In genomic region chr3:8760091-8760490, GRCh38 we compare ENCODE assay signal across 32 cellular contexts. TPM values are rescaled to one million over a fixed set of nuclear protein-coding genes. Genes with fewer than 3 reads are reported as not detected.
"Had no signal": no experiment of that assay in that cellular context is flagged by ENCODE, and none has a peak within 500 bp of the region (broad histone marks: within the 10 kb centered on the region; RNA-seq: fewer than 3 reads in every experiment).

No MANE protein-coding gene starts in this region.

- ATAC-seq: heart right ventricle; left colon; left ventricle myocardium superior; lower lobe of right lung; natural killer cell treated with Interleukin-12 subunit alpha and Interleukin-12 subunit beta and Interleukin-15 and Interleukin-18, amount 100 ng/mL, for 72 hours; right cardiac atrium; stimulated activated memory B cell treated with anti-CD40 and anti-IgM and Interleukin-4, amounts not matched to agents 10 μg/mL and 1 μg/mL and 100 μg/mL, for 72 hours; stimulated activated naive CD8-positive, alpha-beta T cell treated with anti-CD3 and anti-CD28 coated beads, Interleukin-15, Interleukin-2, amounts not matched to agents 100 U/mL and 50 U/mL, for 24 hours had no signal

- H3K9me3 ChIP-seq: esophagus squamous epithelium, heart right ventricle, lower lobe of right lung, psoas muscle, sigmoid colon, spleen, testis, tibial artery, upper lobe of left lung, uterus had no signal

- H3K27ac ChIP-seq: coronary artery, esophagus squamous epithelium, heart right ventricle, lower lobe of right lung, sigmoid colon, skin epidermis, spleen, testis, tibial artery, upper lobe of left lung, uterus had no signal

- H3K4me1 ChIP-seq: esophagus squamous epithelium, lower lobe of right lung, sigmoid colon, spleen, testis, tibial artery, upper lobe of left lung, uterus had no signal

- DNase-seq: dermis blood vessel endothelial cell; effector memory CD4-positive, alpha-beta T cell; erythroblast; esophagus squamous epithelium; foreskin melanocyte; glutamatergic neuron; heart right ventricle; hippocampal formation; kidney glomerular epithelial cell; left colon; left ventricle myocardium superior; lower lobe of right lung; naive B cell; psoas muscle; right cardiac atrium; sigmoid colon; spleen; stimulated activated CD4-positive, alpha-beta T cell treated with anti-CD3 and anti-CD28 coated beads, Interleukin-4, amount 100 ng/mL, for 4 hours; stimulated activated naive CD8-positive, alpha-beta T cell treated with anti-CD3 and anti-CD28 coated beads, Interleukin-15, Interleukin-2, amounts not matched to agents 100 U/mL and 50 U/mL, for 24 hours; substantia nigra; testis; tibial artery; upper lobe of left lung; uterus had no signal

- H3K4me3 ChIP-seq: coronary artery, esophagus squamous epithelium, heart right ventricle, lower lobe of right lung, psoas muscle, sigmoid colon, skin epidermis, spleen, testis, tibial artery, upper lobe of left lung, uterus had no signal

- H3K27me3 ChIP-seq: heart right ventricle, sigmoid colon, spleen, testis, tibial artery, upper lobe of left lung, uterus had no signal

- H3K36me3 ChIP-seq: esophagus squamous epithelium, heart right ventricle, lower lobe of right lung, sigmoid colon, spleen, tibial artery, upper lobe of left lung, uterus had no signal

RNA-seq across cellular contexts. Expression of gene CAV3, which starts 26.5 kb away (rescaled TPM):
- total RNA-seq: dermis blood vessel endothelial cell; esophagus squamous epithelium; left colon; lower lobe of right lung; mesenteric fat pad; natural killer cell treated with Interleukin-12 subunit alpha and Interleukin-12 subunit beta and Interleukin-15 and Interleukin-18, amount 100 ng/mL, for 72 hours; neural crest cell; osteocyte; renal cortical epithelial cell; sigmoid colon; spleen; testis; uterus had no signal
